ENCODE assay signal across 21 cellular contexts in genomic region chr19:41956621-41957020, GRCh38. TPM values are rescaled to one million over a fixed set of nuclear protein-coding genes. Genes with fewer than 3 reads are reported as not detected.
DNase-seq lines count a peak whose midpoint lies in the region; ATAC-seq, FAIRE-seq and TF ChIP-seq lines count a peak whose summit lies in the region.
"Had no signal": no experiment of that assay in that cellular context is flagged by ENCODE, and none has a peak within 500 bp of the region (broad histone marks: within the 10 kb centered on the region; RNA-seq: fewer than 3 reads in every experiment).

No MANE protein-coding gene starts in this region.

- H3K14ac ChIP-seq in H1 (ENCODE audit: insufficient read length) (no peak overlapping the region), neuronal stem cell (ENCODE audit: low read length) (no peak overlapping the region)

- TF ChIP-seq RAD21 in H1 (IDR thresholded peaks at IDR 0.05 in 1 of 2, conservative IDR thresholded peaks at IDR 0.05 in 1 of 2; ENCODE audit: low read depth in 2 of 2, low read length in 2 of 2), result no peak

- H3K27me3 ChIP-seq in CD4-positive, CD25-positive, alpha-beta regulatory T cell (ENCODE audit: control insufficient read depth, insufficient read depth, low read length), result no peaks in the 10 kb centered on the region
- H3K27me3 ChIP-seq in Peyer's patch, result no peaks in the 10 kb centered on the region
- no peaks in the 10 kb centered on the region for H3K27me3 ChIP-seq in H1 (replicated peaks in 1 of 4; ENCODE audit: control insufficient read depth in 3 of 4, extremely low read depth in 1 of 4, insufficient read depth in 3 of 4, low read length in 3 of 4)
- no peaks in the 10 kb centered on the region for H3K27me3 ChIP-seq in neuronal stem cell (ENCODE audit: control insufficient read depth in 3 of 3, insufficient read depth in 3 of 3, low read depth in 1 of 3, low read length in 3 of 3)

- H3K4me3 ChIP-seq in CD4-positive, CD25-positive, alpha-beta regulatory T cell (ENCODE audit: low read depth, low read length), result no peak overlapping the region
- peak overlapping the region in 2 of 4 donors; percentile 92 to 96 for H3K4me3 ChIP-seq in Peyer's patch
- H3K4me3 ChIP-seq in H1 (ENCODE audit: extremely low read depth in 1 of 4, insufficient read depth in 2 of 4, low read depth in 3 of 4, low read length in 4 of 4), result no peak overlapping the region
- no peak overlapping the region for H3K4me3 ChIP-seq in neuronal stem cell (ENCODE audit: low read length in 2 of 2)

- WGBS in H1 (ENCODE audit: extremely low coverage in 1 of 2, insufficient coverage in 1 of 2, insufficient read length in 1 of 2, insufficient replicate concordance in 2 of 2, low coverage in 1 of 2, low lambda C conversion rate in 2 of 2, missing lambda C conversion rate in 1 of 2), 2 experiments, result 93% methylated on average over 13 of the region's 13 CpGs; no CpG with 5 or more reads in 1 of the 2 experiments
- no CpG with 5 or more reads among the region's 13 CpGs for WGBS in neuronal stem cell (ENCODE audit: extremely low coverage in 2 of 2, insufficient read length in 2 of 2, insufficient replicate concordance in 1 of 2), 2 donors

- no peak overlapping the region for H3K23ac ChIP-seq in H1 (ENCODE audit: insufficient read length)
- H3K23ac ChIP-seq in neuronal stem cell (ENCODE audit: low read depth, low read length, poor library complexity), result no peak overlapping the region

- H3K27ac Mint-ChIP-seq in CD4-positive, CD25-positive, alpha-beta regulatory T cell, result no peak overlapping the region

- no peak overlapping the region; the same call in 1 of the 2 replicates for H2BK5ac ChIP-seq in H1 (ENCODE audit: low read depth, low read length)
- peak overlapping the region; percentile 61 for H2BK5ac ChIP-seq in neuronal stem cell (ENCODE audit: low read length)

- H3K18ac ChIP-seq in H1 (ENCODE audit: extremely low read depth, low read length) (no peak overlapping the region), neuronal stem cell (ENCODE audit: low read length) (no peak overlapping the region)

- no peaks in the 10 kb centered on the region for H3K27me3 Mint-ChIP-seq in CD4-positive, CD25-positive, alpha-beta regulatory T cell
- H3K27me3 Mint-ChIP-seq: CD4-positive, alpha-beta memory T cell had no signal

- TF ChIP-seq CTCF in Peyer's patch (IDR thresholded peaks at IDR 0.05) (no peak), H1 (IDR thresholded peaks at IDR 0.05; ENCODE audit: control extremely low read depth in 1 of 3, insufficient read depth in 1 of 3, low read depth in 1 of 3, low read length in 3 of 3) (no peak)

- no peaks in the 10 kb centered on the region for H4K20me1 ChIP-seq in H1 (replicated peaks in 1 of 2; ENCODE audit: control insufficient read depth in 1 of 2, insufficient read depth in 2 of 2, low read length in 2 of 2)

- H2AK5ac ChIP-seq in H1 (ENCODE audit: low read depth, low read length), result no peak overlapping the region
- no peak overlapping the region for H2AK5ac ChIP-seq in neuronal stem cell (ENCODE audit: low read depth, low read length)

- peaks cover 5 to 25% (median 14%) of the 10 kb centered on the region in 4 donors for H3K4me1 Mint-ChIP-seq in CD4-positive, CD25-positive, alpha-beta regulatory T cell

- H4K91ac ChIP-seq in H1 (replicated peaks; ENCODE audit: insufficient read length, low read length) (no peak overlapping the region), neuronal stem cell (ENCODE audit: low read depth, low read length, poor library complexity) (no peak overlapping the region)

- no peak overlapping the region for H3K27ac ChIP-seq in CD4-positive, CD25-positive, alpha-beta regulatory T cell (ENCODE audit: insufficient read depth, low read length, poor library complexity, severe bottlenecking)
- H3K27ac ChIP-seq in Peyer's patch (peak overlapping the region in 3 of 4 donors; percentile 94 to 100 (median 96)), H1 (ENCODE audit: low read depth, low read length) (no peak overlapping the region), neuronal stem cell (replicated peaks; ENCODE audit: low read length) (no peak overlapping the region)

- H2BK12ac ChIP-seq in H1 (ENCODE audit: low read depth, low read length), result no peak overlapping the region
- no peak overlapping the region for H2BK12ac ChIP-seq in neuronal stem cell (ENCODE audit: low read length)

- CTCF ChIA-PET in H1 (lab: Charles Lee; ENCODE audit: partially characterized antibody), result interaction anchor here (0.5 to 4.0 kb wide), 23 partner anchors 11 to 1489 kb away, joined by 3 to 33 read pairs (median 4); partner anchors contain the start of genes ATP1A3, ERFL and RPS19

- POLR2A ChIA-PET in H1 (lab: Charles Lee; ENCODE audit: partially characterized antibody), result interaction anchor here (1.1 to 4.0 kb wide), 4 partner anchors 17 to 96 kb away, joined by 3 to 54 read pairs (median 26); partner anchors contain the start of gene RPS19

- H3K36me3 Mint-ChIP-seq in CD4-positive, CD25-positive, alpha-beta regulatory T cell, result peaks cover 6% of the 10 kb centered on the region

- H3K4me1 ChIP-seq in CD4-positive, CD25-positive, alpha-beta regulatory T cell (ENCODE audit: control insufficient read depth, insufficient read depth, low read length, poor library complexity, severe bottlenecking), result peaks cover 18% of the 10 kb centered on the region
- peaks cover 0 to 16% (median 9%) of the 10 kb centered on the region in 4 donors for H3K4me1 ChIP-seq in Peyer's patch
- peaks cover 3 to 10% (median 6%) of the 10 kb centered on the region in 4 experiments for H3K4me1 ChIP-seq in H1 (replicated peaks in 1 of 4; ENCODE audit: control insufficient read depth in 3 of 4, insufficient read depth in 4 of 4, low read length in 3 of 4)
- peaks cover 6 to 7% of the 10 kb centered on the region in 2 donors for H3K4me1 ChIP-seq in neuronal stem cell (ENCODE audit: control insufficient read depth in 2 of 2, insufficient read depth in 1 of 2, low read depth in 1 of 2, low read length in 2 of 2)

- H3K23me2 ChIP-seq in H1 (ENCODE audit: low read depth, low read length), result peaks cover 2% of the 10 kb centered on the region; the same call in 1 of the 2 replicates

- TF ChIP-seq POLR2A in Peyer's patch (IDR thresholded peaks at IDR 0.05) (no peak), H1 (IDR thresholded peaks at IDR 0.05; ENCODE audit: control extremely low read depth in 1 of 2, low read depth in 2 of 2, low read length in 2 of 2) (no peak)

- H3K56ac ChIP-seq in H1 (replicated peaks; ENCODE audit: insufficient read length, low read depth, low read length), result no peak overlapping the region

- no peak for ATAC-seq in CD4-positive, CD25-positive, alpha-beta regulatory T cell (ENCODE audit: low read depth in 2 of 2)
- ATAC-seq in HG03378 (IDR thresholded peaks at IDR 0.05; ENCODE audit: unreplicated experiment) (no peak), GM19452 (IDR thresholded peaks at IDR 0.05; ENCODE audit: unreplicated experiment) (no peak), HG03571 (IDR thresholded peaks at IDR 0.05; ENCODE audit: unreplicated experiment) (no peak)
- ATAC-seq: HCT116, Panc1, SK-N-SH treated with all-trans-retinoic acid at 6 μM for 48 hours had no signal

- no peak for FAIRE-seq in H1 (lab: Jason Lieb, UNC)

- H3K9ac ChIP-seq in H1 (replicated peaks in 1 of 4; ENCODE audit: extremely low read depth in 1 of 4, low read depth in 3 of 4, low read length in 3 of 4) (no peak overlapping the region), neuronal stem cell (ENCODE audit: low read depth, low read length, poor library complexity) (peak overlapping the region; percentile 44)

- H3K36me3 ChIP-seq in CD4-positive, CD25-positive, alpha-beta regulatory T cell (ENCODE audit: control insufficient read depth, insufficient read depth, low read length), result no peaks in the 10 kb centered on the region
- H3K36me3 ChIP-seq in Peyer's patch, result no peaks in the 10 kb centered on the region
- peaks cover 0 to 5% (median 0%) of the 10 kb centered on the region in 4 experiments; a peak in 2 of 8 replicates for H3K36me3 ChIP-seq in H1 (ENCODE audit: control insufficient read depth in 2 of 4, insufficient read depth in 4 of 4, low read length in 3 of 4)
- peaks cover 0 to 8% of the 10 kb centered on the region in 2 donors for H3K36me3 ChIP-seq in neuronal stem cell (replicated peaks in 1 of 2; ENCODE audit: control insufficient read depth in 2 of 2, insufficient read depth in 2 of 2, low read length in 2 of 2)

- H2BK20ac ChIP-seq in H1 (ENCODE audit: low read length), result no peak overlapping the region

- H3K9me3 Mint-ChIP-seq in CD4-positive, CD25-positive, alpha-beta regulatory T cell, result no peaks in the 10 kb centered on the region
- H3K9me3 Mint-ChIP-seq: CD4-positive, alpha-beta memory T cell had no signal

- no peak for TF ChIP-seq EP300 in H1 (IDR thresholded peaks at IDR 0.05; ENCODE audit: borderline replicate concordance in 1 of 2, low read depth in 2 of 2, low read length in 2 of 2)

- DNase-seq in CD4-positive, CD25-positive, alpha-beta regulatory T cell, result no peak
- DNase-seq in Peyer's patch (peak in 1 of 3 donors; percentile 59), H1 (ENCODE audit: low read depth in 1 of 2, low spot score in 2 of 2) (no peak), neuronal stem cell (ENCODE audit: low spot score) (no peak)
- no peak for DNase-seq in activated CD8-positive, alpha-beta memory T cell treated with anti-CD3 and anti-CD28 coated beads, Interleukin-2, amount 50 U/mL, for 48 hours
- DNase-seq: ACHN; AML-193; Calu3; CD4-positive, alpha-beta memory T cell; KG1; NCI-H1417 treated with DMSO at 0.1 percent for 48 hours; NCI-H1930; NCI-H2171; SHP77 treated with DMSO at 0.1 percent for 48 hours had no signal

- no peak overlapping the region for H2AFZ ChIP-seq in H1 (ENCODE audit: low read length)
- H2AFZ ChIP-seq in neuronal stem cell (ENCODE audit: low read length), result no peak overlapping the region

- H4K5ac ChIP-seq in H1 (ENCODE audit: insufficient read length, low read depth, low read length), result no peak overlapping the region

- no peaks in the 10 kb centered on the region for H3K9me3 ChIP-seq in CD4-positive, CD25-positive, alpha-beta regulatory T cell (ENCODE audit: control insufficient read depth in 2 of 2, low read length in 2 of 2)
- H3K9me3 ChIP-seq in Peyer's patch, result no peaks in the 10 kb centered on the region
- H3K9me3 ChIP-seq in H1 (ENCODE audit: insufficient read depth in 2 of 2, low read depth in 1 of 2, low read length in 1 of 2), result no peaks in the 10 kb centered on the region
- H3K9me3 ChIP-seq in neuronal stem cell (replicated peaks in 1 of 2; ENCODE audit: control insufficient read depth in 2 of 2, insufficient read depth in 1 of 2, low read depth in 1 of 2, low read length in 2 of 2), result no peaks in the 10 kb centered on the region

- H2BK120ac ChIP-seq in H1 (replicated peaks; ENCODE audit: low read depth, low read length), result no peak overlapping the region
- H2BK120ac ChIP-seq in neuronal stem cell (ENCODE audit: low read depth, low read length), result no peak overlapping the region

- H3K79me2 ChIP-seq in H1 (ENCODE audit: control insufficient read depth in 1 of 2, insufficient read depth in 2 of 2, low read length in 2 of 2), result no peaks in the 10 kb centered on the region

- H3K79me1 ChIP-seq in H1 (ENCODE audit: low read depth, low read length) (no peaks in the 10 kb centered on the region), neuronal stem cell (ENCODE audit: low read depth, low read length) (peaks cover 7% of the 10 kb centered on the region)

- peak overlapping the region; percentile 57; the same call in 1 of the 2 replicates for H4K8ac ChIP-seq in H1 (ENCODE audit: extremely low read depth, insufficient read depth, low read length)
- no peak overlapping the region for H4K8ac ChIP-seq in neuronal stem cell (ENCODE audit: low read depth, low read length)

- H3K4ac ChIP-seq in H1 (replicated peaks; ENCODE audit: insufficient read length, low read depth, low read length) (no peak overlapping the region), neuronal stem cell (ENCODE audit: low read length) (no peak overlapping the region)

- H3K4me2 ChIP-seq in H1 (ENCODE audit: insufficient read depth in 1 of 2, low read depth in 2 of 2, low read length in 2 of 2), result no peak overlapping the region
- no peak overlapping the region for H3K4me2 ChIP-seq in neuronal stem cell (ENCODE audit: insufficient read depth, low read length, poor library complexity, severe bottlenecking)

- no peak overlapping the region for H2BK15ac ChIP-seq in H1 (ENCODE audit: low read length)
- peak overlapping the region; percentile 37 for H2BK15ac ChIP-seq in neuronal stem cell (ENCODE audit: low read length)

- H3K4me3 Mint-ChIP-seq in CD4-positive, CD25-positive, alpha-beta regulatory T cell, result peak overlapping the region in 3 of 4 donors; percentile 21 to 62 (median 58)

RNA-seq across cellular contexts. Expression of gene RABAC1, which starts 2.5 kb away (rescaled TPM):
- total RNA-seq in CD4-positive, CD25-positive, alpha-beta regulatory T cell, result 94.0 TPM
- polyA plus RNA-seq in CD4-positive, CD25-positive, alpha-beta regulatory T cell, result 100 to 1,000 TPM; 184 to 261 (median 237) TPM
- total RNA-seq in Peyer's patch, result 100 to 1,000 TPM in 3 of 4 donors, 10 to 100 TPM in 1; 81.7 to 146 (median 124) TPM
- 123 and 124 TPM in 2 replicates for total RNA-seq in H1 (2021; fragmentation: NEBNext Ultra II Directional; extraction: Animal tissue kit (Norgen Biotek cat#: 25700))
- 439 and 585 TPM in 2 replicates for polyA plus RNA-seq in H1 (2011; rRNA removed)
- polyA plus RNA-seq in H1 (2011; cell fraction: cytosol; rRNA removed), result 282 TPM
- 227 TPM for polyA plus RNA-seq in H1 (2011; cell fraction: nucleus; rRNA removed)
- polyA plus RNA-seq in H1 (2012, experiment 1 of 2), result 99.4 to 181 TPM (median 175 TPM) in 4 replicates
- polyA plus RNA-seq in H1 (2012, experiment 2 of 2), result 315 TPM
- 173 TPM for polyA plus RNA-seq in H1 (2013, experiment 1 of 2)
- polyA plus RNA-seq in H1 (2013, experiment 2 of 2), result 186 TPM
- 46.7 and 56.4 TPM in 2 replicates for polyA minus RNA-seq in H1 (2011; rRNA and poly(A)+ RNA removed)
- polyA minus RNA-seq in H1 (2011; cell fraction: cytosol; rRNA and poly(A)+ RNA removed), result 53.9 TPM
- polyA minus RNA-seq in H1 (2011; cell fraction: nucleus; rRNA and poly(A)+ RNA removed), result 41.0 TPM
- polyA plus RNA-seq in neuronal stem cell (2013, experiment 1 of 2), result 83.3 TPM
- polyA plus RNA-seq in neuronal stem cell (2013, experiment 2 of 2), result 90.0 TPM

RNA-seq across cellular contexts. Expression of gene ERFL, which starts 28.4 kb away (rescaled TPM):
- 4.7 TPM for total RNA-seq in CD4-positive, CD25-positive, alpha-beta regulatory T cell
- not detected for polyA plus RNA-seq in CD4-positive, CD25-positive, alpha-beta regulatory T cell
- total RNA-seq in Peyer's patch, result 1 to 10 TPM in 2 of 4 donors, under 1 TPM in 1, not detected in 1; 0.94 to 1.7 (median 1.7) TPM
- not detected in 2 replicates for total RNA-seq in H1 (2021; fragmentation: NEBNext Ultra II Directional; extraction: Animal tissue kit (Norgen Biotek cat#: 25700))
- polyA plus RNA-seq in H1 (2011; rRNA removed), result 0.08 and 0.12 TPM in 2 replicates
- polyA plus RNA-seq in H1 (2011; cell fraction: cytosol; rRNA removed), result 0.03 TPM
- 0.33 TPM for polyA plus RNA-seq in H1 (2011; cell fraction: nucleus; rRNA removed)
- polyA plus RNA-seq in H1 (2012, experiment 1 of 2), result 0.08 to 0.16 TPM (median 0.10 TPM) in 3 of 4 replicates, not detected in the other
- polyA plus RNA-seq in H1 (2012, experiment 2 of 2), result not detected
- 0.02 TPM for polyA plus RNA-seq in H1 (2013, experiment 1 of 2)
- polyA plus RNA-seq in H1 (2013, experiment 2 of 2), result 0.06 TPM
- polyA minus RNA-seq in H1 (2011; rRNA and poly(A)+ RNA removed), result not detected in 2 replicates
- not detected for polyA minus RNA-seq in H1 (2011; cell fraction: cytosol; rRNA and poly(A)+ RNA removed)
- not detected for polyA minus RNA-seq in H1 (2011; cell fraction: nucleus; rRNA and poly(A)+ RNA removed)
- polyA plus RNA-seq in neuronal stem cell (2013, experiment 1 of 2), result 0.47 TPM
- polyA plus RNA-seq in neuronal stem cell (2013, experiment 2 of 2), result 0.44 TPM
- total RNA-seq: NCI-H460 had no signal

RNA-seq across cellular contexts. Expression of gene ATP1A3, which starts 37.4 kb away (rescaled TPM):
- total RNA-seq in CD4-positive, CD25-positive, alpha-beta regulatory T cell, result 11.1 TPM
- polyA plus RNA-seq in CD4-positive, CD25-positive, alpha-beta regulatory T cell, result 1 to 10 TPM in 3 of 4 donors, under 1 TPM in 1; 0.92 to 3.5 (median 1.7) TPM
- total RNA-seq in Peyer's patch, result 1 to 10 TPM in 1 of 4 donors, under 1 TPM in 3; 0.35 to 1.3 (median 0.81) TPM
- total RNA-seq in H1 (2021; fragmentation: NEBNext Ultra II Directional; extraction: Animal tissue kit (Norgen Biotek cat#: 25700)), result 35.8 and 41.2 TPM in 2 replicates
- polyA plus RNA-seq in H1 (2011; rRNA removed), result 11.1 and 19.2 TPM in 2 replicates
- 5.9 TPM for polyA plus RNA-seq in H1 (2011; cell fraction: cytosol; rRNA removed)
- 20.8 TPM for polyA plus RNA-seq in H1 (2011; cell fraction: nucleus; rRNA removed)
- polyA plus RNA-seq in H1 (2012, experiment 1 of 2), result 30.8 to 45.2 TPM (median 38.2 TPM) in 4 replicates
- 33.0 TPM for polyA plus RNA-seq in H1 (2012, experiment 2 of 2)
- 44.9 TPM for polyA plus RNA-seq in H1 (2013, experiment 1 of 2)
- polyA plus RNA-seq in H1 (2013, experiment 2 of 2), result 43.1 TPM
- polyA minus RNA-seq in H1 (2011; rRNA and poly(A)+ RNA removed), result 24.6 and 27.9 TPM in 2 replicates
- polyA minus RNA-seq in H1 (2011; cell fraction: cytosol; rRNA and poly(A)+ RNA removed), result 20.7 TPM
- polyA minus RNA-seq in H1 (2011; cell fraction: nucleus; rRNA and poly(A)+ RNA removed), result 10.7 TPM
- 2.5 TPM for polyA plus RNA-seq in neuronal stem cell (2013, experiment 1 of 2)
- polyA plus RNA-seq in neuronal stem cell (2013, experiment 2 of 2), result 2.6 TPM

Comparison
In these comparisons a context has a peak if more than half of its experiments do, and no peak if none do; other contexts are left out.
1. H3K27ac ChIP-seq: peak in Peyer's patch (3 of 4); none in CD4-positive, CD25-positive, alpha-beta regulatory T cell (single experiment), H1 (single experiment) and neuronal stem cell (single experiment).